ENCODE assay signal across 1 cellular context in genomic region chr22:36387914-36388864, GRCh38.
TF ChIP-seq lines count a peak whose summit lies in the region.

MYH9 (minus strand) TSS chr22:36387967; CDS start chr22:36349236, 38,731 bp downstream.

TF ChIP-seq in K562, 482 proteins besides CTCF, POLR2A, EP300 and RAD21 (continued from another document and continues in another):
- TF ChIP-seq JUN (IDR thresholded peaks at IDR 0.05; ENCODE audit: borderline replicate concordance, low read depth, low read length) (peak; percentile 0; the same call in 1 of the 2 replicates), JUN (CRISPR knock-in tag; IDR thresholded peaks at IDR 0.05; ENCODE audit: borderline replicate concordance) (no peak), ZNF395 (CRISPR knock-in tag; IDR thresholded peaks at IDR 0.05) (peak; percentile 41; the same call in 1 of the 2 replicates), BCLAF1 (IDR thresholded peaks at IDR 0.05; ENCODE audit: borderline replicate concordance in 1 of 2, control insufficient read depth in 1 of 2, low read depth in 2 of 2, low read length in 1 of 2) (no peak), L3MBTL2 (IDR thresholded peaks at IDR 0.05) (peak; percentile 44), ADNP (tag; IDR thresholded peaks at IDR 0.05) (no peak), ZEB2 (IDR thresholded peaks at IDR 0.05) (no peak), HSF4 (CRISPR knock-in tag; IDR thresholded peaks at IDR 0.05; ENCODE audit: borderline replicate concordance) (no peak), MAZ (CRISPR knock-in tag; conservative IDR thresholded peaks at IDR 0.05 in 1 of 2, IDR thresholded peaks at IDR 0.05 in 1 of 2) (peak in 1 of 2 experiments; percentile 75; a peak in 3 of 4 replicates), BRF1 (IDR thresholded peaks at IDR 0.05; ENCODE audit: borderline replicate concordance, extremely low read depth, insufficient read length) (no peak), ZNF398 (CRISPR knock-in tag; IDR thresholded peaks at IDR 0.05) (no peak), RBFOX2 (IDR thresholded peaks at IDR 0.05; ENCODE audit: low read depth, low read length) (peak; percentile 91), SMARCB1 (IDR thresholded peaks at IDR 0.05; ENCODE audit: insufficient read length, low read depth) (no peak), ETS1 (conservative IDR thresholded peaks at IDR 0.05; ENCODE audit: control insufficient read depth, low read depth, low read length) (0 out of 2 replicates have a peak, but pooled peaks have one; percentile 39), E2F5 (CRISPR knock-in tag; IDR thresholded peaks at IDR 0.05) (no peak), MCM7 (IDR thresholded peaks at IDR 0.05) (no peak), CREB1 (IDR thresholded peaks at IDR 0.05) (no peak; the same call in 1 of the 2 replicates), CREB1 (CRISPR knock-in tag; IDR thresholded peaks at IDR 0.05) (peak; percentile 45; the same call in 1 of the 2 replicates), ZNF175 (CRISPR knock-in tag; IDR thresholded peaks at IDR 0.05; ENCODE audit: low read depth) (no peak), VEZF1 (CRISPR knock-in tag; IDR thresholded peaks at IDR 0.05) (peak; percentile 81; the same call in 1 of the 2 replicates), SPI1 (IDR thresholded peaks at IDR 0.05; ENCODE audit: borderline replicate concordance, low read depth, low read length) (no peak), TAF15 (IDR thresholded peaks at IDR 0.05; ENCODE audit: low read depth, low read length) (no peak), ATF1 (CRISPR knock-in tag; IDR thresholded peaks at IDR 0.05) (no peak), ATF1 (tag; IDR thresholded peaks at IDR 0.05) (peak; percentile 72), NEUROD1 (IDR thresholded peaks at IDR 0.05; ENCODE audit: borderline replicate concordance, low read depth, low read length, partially characterized antibody) (peak; percentile 62), ZNF407 (IDR thresholded peaks at IDR 0.05; ENCODE audit: low read depth) (no peak), GTF2F1 (IDR thresholded peaks at IDR 0.05; ENCODE audit: low read depth, low read length) (no peak), POU5F1 (IDR thresholded peaks at IDR 0.05; ENCODE audit: borderline replicate concordance, low read depth, low read length, partially characterized antibody) (no peak), ZNF263 (CRISPR knock-in tag; IDR thresholded peaks at IDR 0.05; ENCODE audit: borderline replicate concordance) (no peak), TGIF2 (CRISPR knock-in tag; IDR thresholded peaks at IDR 0.05) (no peak), ZBTB33 (CRISPR knock-in tag; IDR thresholded peaks at IDR 0.05) (0 out of 2 replicates have a peak, but pooled peaks have one; percentile 21), MTA3 (IDR thresholded peaks at IDR 0.05; ENCODE audit: borderline replicate concordance) (0 out of 2 replicates have a peak, but pooled peaks have one; percentile 19), ZNF79 (CRISPR knock-in tag; IDR thresholded peaks at IDR 0.05; ENCODE audit: low read depth) (no peak), RBM17 (IDR thresholded peaks at IDR 0.05; ENCODE audit: borderline replicate concordance, low read depth, low read length) (no peak), TEAD1 (CRISPR knock-in tag; IDR thresholded peaks at IDR 0.05) (no peak), FOXJ2 (tag; IDR thresholded peaks at IDR 0.05) (no peak)
